In the genomic region with DNA sequence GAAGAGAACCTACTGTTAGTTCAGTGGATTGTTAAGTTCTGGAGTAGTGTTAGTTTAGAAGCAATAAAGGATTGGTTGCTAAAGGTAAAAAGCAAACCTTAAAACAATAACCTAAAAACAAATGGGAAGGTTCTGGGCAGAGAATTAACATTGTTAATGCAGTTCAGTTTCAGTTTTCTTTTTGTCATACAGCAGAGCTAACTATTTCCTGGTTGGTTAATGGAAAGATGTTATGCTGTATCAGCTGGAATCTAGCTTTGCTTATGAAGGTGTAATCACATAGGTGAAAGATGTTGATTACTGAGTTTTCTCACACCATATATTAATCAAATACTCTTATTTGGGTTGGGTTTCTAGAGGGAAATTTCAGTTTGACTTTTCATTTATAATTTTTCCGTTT, we compare ENCODE assay signal across 11 cellular contexts. TPM values are rescaled to one million over a fixed set of nuclear protein-coding genes. Genes with fewer than 3 reads are reported as not detected.
DNase-seq lines count a peak whose midpoint lies in the region; ATAC-seq and TF ChIP-seq lines count a peak whose summit lies in the region.
"Had no signal": no experiment of that assay in that cellular context is flagged by ENCODE, and none has a peak within 500 bp of the region (broad histone marks: within the 10 kb centered on the region; RNA-seq: fewer than 3 reads in every experiment).

No MANE protein-coding gene starts in this region.

- H3K9me2 ChIP-seq in GM23338 (ENCODE audit: insufficient read depth) (no peaks in the 10 kb centered on the region), PC-3 (replicated peaks; ENCODE audit: low read length) (no peaks in the 10 kb centered on the region)

- H3K79me1 ChIP-seq in mesenchymal stem cell (replicated peaks; ENCODE audit: low read length, poor library complexity, severe bottlenecking) = peaks cover 4% of the 10 kb centered on the region

- H3K4me3 Mint-ChIP-seq in GM23338 = no peak overlapping the region
- H3K4me3 Mint-ChIP-seq: neural crest cell had no signal

- H4K8ac ChIP-seq in mesenchymal stem cell (ENCODE audit: low read length) = no peak overlapping the region

- TF ChIP-seq CTCF in GM23338 (conservative IDR thresholded peaks at IDR 0.05; ENCODE audit: low read depth in 2 of 2) (no peak), OCI-LY3 (IDR thresholded peaks at IDR 0.05; ENCODE audit: low read depth, low read length) (no peak), RWPE1 (conservative IDR thresholded peaks at IDR 0.05; ENCODE audit: low read depth) (no peak), PC-3 (conservative IDR thresholded peaks at IDR 0.05; ENCODE audit: low read depth, low read length) (no peak)

- H3K23ac ChIP-seq in mesenchymal stem cell (ENCODE audit: low read length in 2 of 2) = no peak overlapping the region

- H4K20me1 ChIP-seq in GM23338 (replicated peaks; ENCODE audit: insufficient read depth) (no peaks in the 10 kb centered on the region), OCI-LY3 (ENCODE audit: insufficient read depth, low read length) (peaks cover 6% of the 10 kb centered on the region), PC-3 (ENCODE audit: low read length) (no peaks in the 10 kb centered on the region)

- intact Hi-C loops in posterior cingulate gyrus (cut with DNase I) = loop anchor here (5.0 kb wide), 1 partner anchor 87 kb away; a partner anchor contains a TSS
- intact Hi-C loops in PC-3 (cut with micrococcal nuclease) = no loop called here

- H2AK5ac ChIP-seq in mesenchymal stem cell (ENCODE audit: low read length, severe bottlenecking) = no peak overlapping the region

- POLR2A ChIA-PET in RWPE1 (lab: Yijun Ruan, JAX; ENCODE audit: low non-redundant PET) (no interaction called here), PC-3 (lab: Charles Lee; ENCODE audit: unreplicated experiment) (no interaction called here)

- H2BK5ac ChIP-seq in mesenchymal stem cell (ENCODE audit: low read depth, low read length, poor library complexity, severe bottlenecking) = no peak overlapping the region

- H3F3A ChIP-seq in GM23338 (replicated peaks; ENCODE audit: low read depth) (no peaks in the 10 kb centered on the region), PC-3 (ENCODE audit: low read length, unreplicated experiment) (no peaks in the 10 kb centered on the region)

- peaks cover 6% of the 10 kb centered on the region for H3K27me3 Mint-ChIP-seq in GM23338 (ENCODE audit: insufficient read depth, low read depth, poor library complexity)

- ATAC-seq in GM18868 (IDR thresholded peaks at IDR 0.05; ENCODE audit: unreplicated experiment) (peak; percentile 53), GM23338 (no peak), GM21717 (IDR thresholded peaks at IDR 0.05; ENCODE audit: unreplicated experiment) (no peak), PC-3 (no peak)
- ATAC-seq: foreskin keratinocyte had no signal

- no peaks in the 10 kb centered on the region for H3K9me3 Mint-ChIP-seq in GM23338
- H3K9me3 Mint-ChIP-seq: neural crest cell had no signal

- no peak for DNase-seq in GM23338 (ENCODE audit: low spot score)
- DNase-seq in mesenchymal stem cell = no peak
- DNase-seq in posterior cingulate gyrus = no peak
- DNase-seq in RWPE1 (ENCODE audit: low spot score) = no peak
- DNase-seq in PC-3 = no peak
- DNase-seq: foreskin keratinocyte, NCI-H2081 treated with DMSO at 0.1 percent for 48 hours had no signal

- H3K36me3 Mint-ChIP-seq in GM23338 (ENCODE audit: low read depth) = peaks cover 52% of the 10 kb centered on the region

- WGBS in mesenchymal stem cell = no CpG with 5 or more reads among the region's 1 CpG

- peaks cover 8% of the 10 kb centered on the region; the same call in 1 of the 2 replicates for H3K36me3 ChIP-seq in GM23338 (ENCODE audit: insufficient read depth)
- H3K36me3 ChIP-seq in OCI-LY3 (replicated peaks; ENCODE audit: low read depth, low read length) = peaks cover 59% of the 10 kb centered on the region
- H3K36me3 ChIP-seq in mesenchymal stem cell (ENCODE audit: control insufficient read depth in 1 of 2, insufficient read depth in 2 of 2, low read depth in 1 of 2, low read length in 2 of 2) = peaks cover 8 to 67% of the 10 kb centered on the region in 2 experiments
- no peaks in the 10 kb centered on the region; the same call in none of the 2 replicates for H3K36me3 ChIP-seq in PC-3 (ENCODE audit: low read depth, low read length)

- H2BK15ac ChIP-seq in mesenchymal stem cell (ENCODE audit: low read depth, poor library complexity, severe bottlenecking) = no peak overlapping the region

- 0 out of 2 replicates have a peak overlapping the region, but pooled peaks have one; percentile 1 for H3K9ac ChIP-seq in OCI-LY3 (ENCODE audit: low read length)
- peak overlapping the region; percentile 71 for H3K9ac ChIP-seq in mesenchymal stem cell (ENCODE audit: low read length)
- H3K9ac ChIP-seq in PC-3 (ENCODE audit: low read length) = no peak overlapping the region

- H2BK12ac ChIP-seq in mesenchymal stem cell (ENCODE audit: low read length in 2 of 2) = no peak overlapping the region

- BruUV-seq in PC-3 (replicated peaks; lab: Mats Ljungman, UMichigan) = no TSS peak

- H3K27me3 ChIP-seq in GM23338 (ENCODE audit: insufficient read depth) = no peaks in the 10 kb centered on the region
- H3K27me3 ChIP-seq in OCI-LY3 (ENCODE audit: low read depth, low read length) = no peaks in the 10 kb centered on the region
- no peaks in the 10 kb centered on the region for H3K27me3 ChIP-seq in mesenchymal stem cell (ENCODE audit: control insufficient read depth in 1 of 2, insufficient read depth in 1 of 2, low read length in 2 of 2)
- no peaks in the 10 kb centered on the region for H3K27me3 ChIP-seq in PC-3 (ENCODE audit: low read length)
- H3K27me3 ChIP-seq: foreskin keratinocyte had no signal

- no peak overlapping the region for H3K14ac ChIP-seq in mesenchymal stem cell (ENCODE audit: low read length in 2 of 2)

- H3K9me3 ChIP-seq in OCI-LY3 (ENCODE audit: insufficient read depth, low read length) (no peaks in the 10 kb centered on the region), mesenchymal stem cell (ENCODE audit: control insufficient read depth, low read length) (no peaks in the 10 kb centered on the region), PC-3 (ENCODE audit: low read length) (no peaks in the 10 kb centered on the region)

- H3K4me3 ChIP-seq in GM23338 = no peak overlapping the region
- 0 out of 2 replicates have a peak overlapping the region, but pooled peaks have one; percentile 2 for H3K4me3 ChIP-seq in OCI-LY3 (ENCODE audit: low read length)
- no peak overlapping the region for H3K4me3 ChIP-seq in mesenchymal stem cell (ENCODE audit: insufficient read depth in 1 of 2, low read depth in 1 of 2, low read length in 2 of 2)
- H3K4me3 ChIP-seq in PC-3 (ENCODE audit: low read length) = no peak overlapping the region

- H3K4me2 ChIP-seq in GM23338 = no peak overlapping the region
- peak overlapping the region; percentile 33 for H3K4me2 ChIP-seq in OCI-LY3 (ENCODE audit: low read length)
- H3K4me2 ChIP-seq in mesenchymal stem cell (ENCODE audit: low read length, poor library complexity, severe bottlenecking) = no peak overlapping the region
- no peak overlapping the region for H3K4me2 ChIP-seq in PC-3 (ENCODE audit: low read length)

- H3K79me2 ChIP-seq in GM23338 (replicated peaks; ENCODE audit: insufficient read depth) (peaks cover 53% of the 10 kb centered on the region), OCI-LY3 (ENCODE audit: low read length) (peaks cover 40% of the 10 kb centered on the region), PC-3 (ENCODE audit: low read length) (no peaks in the 10 kb centered on the region)

- no peak overlapping the region for H3K4ac ChIP-seq in mesenchymal stem cell (ENCODE audit: low read depth in 1 of 2, low read length in 2 of 2)

- CTCF ChIA-PET in RWPE1 (lab: Yijun Ruan, JAX) (no interaction called here), PC-3 (lab: Charles Lee) (no interaction called here)

- H3K27ac Mint-ChIP-seq in GM23338 = peak overlapping the region; percentile 63; the same call in 1 of the 2 replicates

- no peak overlapping the region for H3K18ac ChIP-seq in mesenchymal stem cell (ENCODE audit: low read depth in 1 of 2, low read length in 2 of 2)

- H3K4me1 ChIP-seq in GM23338 (ENCODE audit: insufficient read depth) (peaks cover 26% of the 10 kb centered on the region), OCI-LY3 (ENCODE audit: low read length) (peaks cover 26% of the 10 kb centered on the region), mesenchymal stem cell (ENCODE audit: control insufficient read depth, insufficient read depth, low read depth, low read length) (peaks cover 2% of the 10 kb centered on the region), PC-3 (ENCODE audit: insufficient read depth, low read length) (no peaks in the 10 kb centered on the region)
- H3K4me1 ChIP-seq: foreskin keratinocyte had no signal

- H2AFZ ChIP-seq in GM23338 (no peak overlapping the region), OCI-LY3 (ENCODE audit: low read depth, low read length) (no peak overlapping the region), mesenchymal stem cell (ENCODE audit: low read depth, low read length) (no peak overlapping the region), PC-3 (ENCODE audit: low read length) (no peak overlapping the region)

- H4K91ac ChIP-seq in mesenchymal stem cell (ENCODE audit: low read length) = no peak overlapping the region

- H2BK120ac ChIP-seq in mesenchymal stem cell (ENCODE audit: low read depth, low read length) = no peak overlapping the region

- H3K4me1 Mint-ChIP-seq in GM23338 = peaks cover 27% of the 10 kb centered on the region

- no peak overlapping the region for H3K27ac ChIP-seq in GM23338 (ENCODE audit: low read depth)
- peak overlapping the region; percentile 2; the same call in 1 of the 2 replicates for H3K27ac ChIP-seq in OCI-LY3 (ENCODE audit: low read length)
- no peak overlapping the region for H3K27ac ChIP-seq in mesenchymal stem cell (ENCODE audit: low read length, poor library complexity, severe bottlenecking)
- no peak overlapping the region for H3K27ac ChIP-seq in RWPE1
- H3K27ac ChIP-seq in PC-3 (ENCODE audit: low read length) = no peak overlapping the region
- H3K27ac ChIP-seq: foreskin keratinocyte had no signal

TF ChIP-seq in GM23338, 12 proteins besides CTCF, POLR2A, EP300 and RAD21 (continues in another document):
- TF ChIP-seq, protein P1, sequence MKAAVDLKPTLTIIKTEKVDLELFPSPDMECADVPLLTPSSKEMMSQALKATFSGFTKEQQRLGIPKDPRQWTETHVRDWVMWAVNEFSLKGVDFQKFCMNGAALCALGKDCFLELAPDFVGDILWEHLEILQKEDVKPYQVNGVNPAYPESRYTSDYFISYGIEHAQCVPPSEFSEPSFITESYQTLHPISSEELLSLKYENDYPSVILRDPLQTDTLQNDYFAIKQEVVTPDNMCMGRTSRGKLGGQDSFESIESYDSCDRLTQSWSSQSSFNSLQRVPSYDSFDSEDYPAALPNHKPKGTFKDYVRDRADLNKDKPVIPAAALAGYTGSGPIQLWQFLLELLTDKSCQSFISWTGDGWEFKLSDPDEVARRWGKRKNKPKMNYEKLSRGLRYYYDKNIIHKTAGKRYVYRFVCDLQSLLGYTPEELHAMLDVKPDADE (IDR thresholded peaks at IDR 0.05) = no peak
- TF ChIP-seq JUNB (IDR thresholded peaks at IDR 0.05; ENCODE audit: unreplicated experiment) (no peak), ZNF114 (CRISPR knock-in tag; IDR thresholded peaks at IDR 0.05) (no peak), POLR2AphosphoS5 (IDR thresholded peaks at IDR 0.05; ENCODE audit: low read depth) (no peak)

RNA-seq across cellular contexts. Expression of a gene that starts 23.8 kb away (rescaled TPM):
- 103 and 123 TPM in 2 replicates for total RNA-seq in GM23338 (2014; rRNA removed; shearing (Covaris generic))
- 41.9 and 42.5 TPM in 2 replicates for polyA plus RNA-seq in GM23338 (2016; fragmentation: Nextera tagmentation; extraction: Ambion mirVana)
- polyA plus RNA-seq in mesenchymal stem cell (2013, experiment 1 of 2) = 42.1 TPM
- polyA plus RNA-seq in mesenchymal stem cell (2013, experiment 2 of 2) = 43.5 TPM
- total RNA-seq in PC-3 (2014; rRNA removed) = 19.7 and 42.8 TPM in 2 replicates
